ENCODE assay signal across 28 cellular contexts in genomic region chr5:66894480-66895240, GRCh38.
A peak's percentile ranks its signal among the peaks of the same experiment; 100 is the strongest.
DNase-seq lines count a peak whose midpoint lies in the region; ATAC-seq, FAIRE-seq and TF ChIP-seq lines count a peak whose summit lies in the region.
"Had no signal": no experiment of that assay in that cellular context is flagged by ENCODE, and none has a peak within 500 bp of the region (broad histone marks: within the 10 kb centered on the region; RNA-seq: fewer than 3 reads in every experiment).

No MANE protein-coding gene starts in this region.

- no peak overlapping the region for H3K4me3 Mint-ChIP-seq in astrocyte (ENCODE audit: unreplicated experiment)
- no peak overlapping the region for H3K4me3 Mint-ChIP-seq in activated CD4-positive, alpha-beta T cell treated with anti-CD3 and anti-CD28 coated beads for 36 hours
- H3K4me3 Mint-ChIP-seq: CD8-positive, alpha-beta memory T cell; stimulated activated naive CD8-positive, alpha-beta T cell treated with anti-CD3 and anti-CD28 coated beads, Interleukin-15, amount 100 ng/mL, for 72 hours had no signal

- H3K9me3 Mint-ChIP-seq in astrocyte (ENCODE audit: unreplicated experiment), result no peaks in the 10 kb centered on the region
- no peaks in the 10 kb centered on the region for H3K9me3 Mint-ChIP-seq in activated CD4-positive, alpha-beta T cell treated with anti-CD3 and anti-CD28 coated beads for 36 hours (ENCODE audit: low read depth)
- H3K9me3 Mint-ChIP-seq: CD8-positive, alpha-beta memory T cell; stimulated activated naive CD8-positive, alpha-beta T cell treated with anti-CD3 and anti-CD28 coated beads, Interleukin-15, amount 100 ng/mL, for 72 hours had no signal

- peaks cover 28% of the 10 kb centered on the region for H3K4me1 Mint-ChIP-seq in astrocyte (ENCODE audit: low read depth, unreplicated experiment)
- H3K4me1 Mint-ChIP-seq in activated CD4-positive, alpha-beta T cell treated with anti-CD3 and anti-CD28 coated beads for 36 hours, result peaks cover 17% of the 10 kb centered on the region

- H3K9me3 ChIP-seq in HEK293 (ENCODE audit: control insufficient read depth, insufficient read depth, low read depth, low read length) (no peaks in the 10 kb centered on the region), astrocyte (ENCODE audit: insufficient read depth, low read depth, low read length) (no peaks in the 10 kb centered on the region)
- H3K9me3 ChIP-seq: BE2C, right lobe of liver, thyroid gland had no signal

- ATAC-seq in activated CD4-positive, alpha-beta T cell treated with anti-CD3 and anti-CD28 coated beads for 36 hours, result no peak
- ATAC-seq: left colon; right lobe of liver; stimulated activated naive CD8-positive, alpha-beta T cell treated with anti-CD3 and anti-CD28 coated beads, Interleukin-15, amount 100 ng/mL, for 72 hours had no signal

- no peak overlapping the region for H2AFZ ChIP-seq in astrocyte (ENCODE audit: low read depth, low read length)

- H3K79me2 ChIP-seq in astrocyte (ENCODE audit: insufficient read depth, low read length), result no peaks in the 10 kb centered on the region

- peak; percentile 22 for DNase-seq in astrocyte (ENCODE audit: low read depth)
- peak; percentile 27 for DNase-seq in fibroblast of the aortic adventitia (ENCODE audit: low read depth)
- DNase-seq in renal cortical epithelial cell (ENCODE audit: low read depth), result peak; percentile 27
- no peak for DNase-seq in activated CD8-positive, alpha-beta memory T cell treated with anti-CD3 and anti-CD28 coated beads, Interleukin-2, amount 50 U/mL, for 48 hours
- no peak for DNase-seq in activated CD4-positive, alpha-beta T cell treated with anti-CD3 and anti-CD28 coated beads for 36 hours
- DNase-seq in EL, result no peak
- DNase-seq: activated CD4-positive, CD25-positive, alpha-beta regulatory T cell treated with anti-CD3 and anti-CD28 coated beads, Interleukin-2, amount 50 U/mL, for 72 hours; activated gamma-delta T cell; activated T-cell treated with anti-CD3 and anti-CD28 coated beads, Interleukin-2, amount 50 U/mL, for 1 hour; BE2C; CD8-positive, alpha-beta memory T cell; dorsolateral prefrontal cortex; foreskin melanocyte; GDM1; left colon; mesenchymal stem cell; NCI-H1105 treated with DMSO at 0.1 percent for 48 hours; NCI-H2029 treated with DMSO at 0.1 percent for 48 hours; NCI-H345; right lobe of liver; stimulated activated CD4-positive, alpha-beta T cell treated with anti-CD3 and anti-CD28 coated beads, Interleukin-15, amount 100 ng/mL, for 24 hours; stimulated activated naive CD8-positive, alpha-beta T cell treated with anti-CD3 and anti-CD28 coated beads, Interleukin-15, amount 100 ng/mL, for 72 hours; thyroid gland had no signal

- H3K36me3 ChIP-seq in HEK293 (ENCODE audit: control insufficient read depth in 2 of 2, insufficient read depth in 1 of 2, low read length in 2 of 2), result no peaks in the 10 kb centered on the region
- H3K36me3 ChIP-seq in astrocyte (ENCODE audit: insufficient read depth, low read length), result no peaks in the 10 kb centered on the region
- H3K36me3 ChIP-seq: BE2C, right lobe of liver, thyroid gland had no signal

- H3K27ac Mint-ChIP-seq in astrocyte (ENCODE audit: unreplicated experiment), result no peak overlapping the region
- H3K27ac Mint-ChIP-seq in activated CD4-positive, alpha-beta T cell treated with anti-CD3 and anti-CD28 coated beads for 36 hours, result no peak overlapping the region
- H3K27ac Mint-ChIP-seq: CD8-positive, alpha-beta memory T cell had no signal

- H4K20me1 ChIP-seq in astrocyte (ENCODE audit: insufficient read depth, low read length), result no peaks in the 10 kb centered on the region

- no peak overlapping the region for H3K4me2 ChIP-seq in astrocyte (ENCODE audit: low read length)

- H3K27me3 ChIP-seq in astrocyte (ENCODE audit: insufficient read depth, low read length), result no peaks in the 10 kb centered on the region
- H3K27me3 ChIP-seq: BE2C, dorsolateral prefrontal cortex, right lobe of liver, thyroid gland had no signal

- TF ChIP-seq CTCF in HEK293 (tag by site-specific recombination; IDR thresholded peaks at IDR 0.05), result no peak
- no peak for TF ChIP-seq CTCF in astrocyte (IDR thresholded peaks at IDR 0.05; ENCODE audit: insufficient read depth, low read depth, low read length)
- no peak for TF ChIP-seq CTCF in fibroblast of the aortic adventitia (IDR thresholded peaks at IDR 0.05; ENCODE audit: insufficient read depth, low read length)

- H3K27ac ChIP-seq in HEK293 (ENCODE audit: extremely low read depth, low read depth, low read length), result no peak overlapping the region
- H3K27ac ChIP-seq in astrocyte (ENCODE audit: low read depth, low read length), result no peak overlapping the region
- H3K27ac ChIP-seq: dorsolateral prefrontal cortex, right lobe of liver, RWPE1 had no signal

- intact Hi-C loops in activated CD4-positive, alpha-beta T cell treated with anti-CD3 and anti-CD28 coated beads for 36 hours (cut with DNase I, micrococcal nuclease), result no loop called here

- no peak overlapping the region for H3K4me3 ChIP-seq in HEK293 (ENCODE audit: low read depth, low read length)
- H3K4me3 ChIP-seq in astrocyte (ENCODE audit: insufficient read depth, low read depth, low read length), result no peak overlapping the region
- H3K4me3 ChIP-seq in fibroblast of the aortic adventitia (ENCODE audit: low read depth, low read length), result no peak overlapping the region
- H3K4me3 ChIP-seq: dorsolateral prefrontal cortex, right lobe of liver, thyroid gland had no signal

- H3K4me1 ChIP-seq in HEK293 (ENCODE audit: control insufficient read depth, insufficient read depth, low read length), result no peaks in the 10 kb centered on the region; the same call in 1 of the 2 replicates
- H3K4me1 ChIP-seq in astrocyte (ENCODE audit: insufficient read depth, low read length), result peaks cover 11% of the 10 kb centered on the region
- H3K4me1 ChIP-seq: right lobe of liver had no signal

- H3K9ac ChIP-seq in astrocyte (ENCODE audit: low read length), result no peak overlapping the region

- POLR2A ChIA-PET in HEK293 (lab: Yijun Ruan, JAX), result no interaction called here
- POLR2A ChIA-PET in activated CD4-positive, alpha-beta T cell treated with anti-CD3 and anti-CD28 coated beads for 36 hours (lab: Charles Lee), result no interaction called here

- CTCF ChIA-PET in HEK293 (lab: Yijun Ruan, JAX), result interaction anchor here (0.5 to 0.7 kb wide), 2 partner anchors 95 to 492 kb away, joined by 3 read pairs; no protein-coding TSS in a partner anchor
- CTCF ChIA-PET in activated CD4-positive, alpha-beta T cell treated with anti-CD3 and anti-CD28 coated beads for 36 hours (lab: Charles Lee), result no interaction called here

- FAIRE-seq in astrocyte (lab: Jason Lieb, UNC), result no peak
- FAIRE-seq: GM19239, H54, TTC549 had no signal

- H3K36me3 Mint-ChIP-seq in astrocyte (ENCODE audit: low read depth, unreplicated experiment), result no peaks in the 10 kb centered on the region
- H3K36me3 Mint-ChIP-seq in activated CD4-positive, alpha-beta T cell treated with anti-CD3 and anti-CD28 coated beads for 36 hours (ENCODE audit: low read depth), result no peaks in the 10 kb centered on the region
- H3K36me3 Mint-ChIP-seq: CD8-positive, alpha-beta memory T cell had no signal

- H3K27me3 Mint-ChIP-seq in astrocyte (ENCODE audit: low read depth, unreplicated experiment), result no peaks in the 10 kb centered on the region
- peaks cover 30% of the 10 kb centered on the region for H3K27me3 Mint-ChIP-seq in activated CD4-positive, alpha-beta T cell treated with anti-CD3 and anti-CD28 coated beads for 36 hours

TF ChIP-seq in HEK293, 187 proteins besides CTCF, POLR2A, EP300 and RAD21:
- no peak for TF ChIP-seq ZBTB49 (tag by site-specific recombination; IDR thresholded peaks at IDR 0.05; ENCODE audit: low read depth)
- TF ChIP-seq ZNF664 (tag by site-specific recombination; IDR thresholded peaks at IDR 0.05), result no peak
- no peak for TF ChIP-seq ZNF362 (tag by site-specific recombination; IDR thresholded peaks at IDR 0.05)
- no peak for TF ChIP-seq ZNF670 (tag by site-specific recombination; IDR thresholded peaks at IDR 0.05; ENCODE audit: low read depth)
- peak; percentile 78; the same call in 1 of the 2 replicates for TF ChIP-seq SCRT2 (tag by site-specific recombination; IDR thresholded peaks at IDR 0.05)

Comparison
In these comparisons a context has a peak if more than half of its experiments do, and no peak if none do; other contexts are left out.
1. DNase-seq: peak in astrocyte (single experiment), fibroblast of the aortic adventitia (single experiment) and renal cortical epithelial cell (single experiment); none in activated CD8-positive, alpha-beta memory T cell treated with anti-CD3 and anti-CD28 coated beads, Interleukin-2, amount 50 U/mL, for 48 hours (single experiment), activated CD4-positive, alpha-beta T cell treated with anti-CD3 and anti-CD28 coated beads for 36 hours (single experiment) and EL (single experiment).